In the genomic region with DNA sequence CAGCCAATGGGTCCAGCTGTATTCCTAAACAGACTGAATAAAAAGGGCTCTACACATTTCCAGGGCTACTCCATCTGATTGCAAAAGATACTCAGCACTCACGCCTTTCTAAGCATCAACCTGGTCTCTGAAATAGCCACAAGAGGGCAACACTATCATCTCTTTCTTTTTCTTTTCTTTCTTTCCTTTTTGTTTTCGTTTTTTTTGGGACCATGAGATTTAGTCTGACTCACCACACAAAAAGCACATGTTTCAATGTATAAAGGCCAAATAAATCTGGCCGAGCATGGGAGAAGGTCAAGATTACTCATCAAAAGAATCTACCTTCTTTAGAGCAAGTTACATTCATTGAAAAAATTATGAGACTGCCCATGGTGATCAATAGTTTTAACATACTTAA, we compare ENCODE assay signal across 8 cellular contexts.
DNase-seq lines count a peak whose midpoint lies in the region; ATAC-seq and TF ChIP-seq lines count a peak whose summit lies in the region.

No MANE protein-coding gene starts in this region.

- H3K4me3 ChIP-seq in parathyroid adenoma (ENCODE audit: low read depth, low read length): no peak overlapping the region

- H3K27ac ChIP-seq in parathyroid adenoma: no peak overlapping the region

- TF ChIP-seq CTCF in GM13977 (IDR thresholded peaks at IDR 0.05; ENCODE audit: extremely low read depth, insufficient read depth, missing control alignments): peak; percentile 52
- TF ChIP-seq CTCF in parathyroid adenoma (IDR thresholded peaks at IDR 0.05): peak; percentile 45

- H3K9ac ChIP-seq in parathyroid adenoma: no peak overlapping the region

- no peak for DNase-seq in GM13977 (ENCODE audit: low spot score)
- peak; percentile 50 for DNase-seq in NCI-H345 (lab: John Stamatoyannopoulos, UW)
- peak; percentile 77 to 90 for DNase-seq in dermis microvascular lymphatic vessel endothelial cell (ENCODE audit: low read depth in 2 of 2)
- DNase-seq in MV-4-11 (lab: John Stamatoyannopoulos, UW): no peak

- H3K4me2 ChIP-seq in parathyroid adenoma (ENCODE audit: low read length): no peak overlapping the region

- in situ Hi-C loops in GM13977 (cut with MboI; ENCODE audit: low pct_unique_long_range_greater_than_20kb, low sequenced_read_pairs, unreplicated experiment): no loop called here

- no peak for ATAC-seq in GM21619 (IDR thresholded peaks at IDR 0.05; ENCODE audit: unreplicated experiment)
- ATAC-seq in HG03139 (IDR thresholded peaks at IDR 0.05; ENCODE audit: unreplicated experiment): no peak
- no peak for ATAC-seq in GM21447 (IDR thresholded peaks at IDR 0.05; ENCODE audit: unreplicated experiment)

- H3K79me2 ChIP-seq in parathyroid adenoma: no peaks in the 10 kb centered on the region

- no peaks in the 10 kb centered on the region for H3K36me3 ChIP-seq in parathyroid adenoma (ENCODE audit: control insufficient read depth, insufficient read depth, low read length)

- H3K27me3 ChIP-seq in parathyroid adenoma (ENCODE audit: control insufficient read depth, insufficient read depth, low read length): no peaks in the 10 kb centered on the region

- H3K4me1 ChIP-seq in parathyroid adenoma: no peaks in the 10 kb centered on the region

- H2AFZ ChIP-seq in parathyroid adenoma: no peak overlapping the region

- H3K9me3 ChIP-seq in parathyroid adenoma (ENCODE audit: control insufficient read depth, low read length): no peaks in the 10 kb centered on the region

Comparison
In these comparisons a context has a peak if more than half of its experiments do, and no peak if none do; other contexts are left out.
1. DNase-seq: peak in NCI-H345 (single experiment) and dermis microvascular lymphatic vessel endothelial cell (2 of 2); none in GM13977 (single experiment) and MV-4-11 (single experiment).